8 cellular contexts compared by ENCODE assay signal in genomic region chr21:37564924-37565529, GRCh38.
A peak's percentile ranks its signal among the peaks of the same experiment; 100 is the strongest.
DNase-seq lines count a peak whose midpoint lies in the region; ATAC-seq and TF ChIP-seq lines count a peak whose summit lies in the region.

No MANE protein-coding gene starts in this region.

- no peak for TF ChIP-seq CTCF in body of pancreas (IDR thresholded peaks at IDR 0.05)

- POLR2A ChIA-PET in CD8-positive, alpha-beta memory T cell (lab: Charles Lee), result interaction anchor here (1.4 to 1.5 kb wide), 2 partner anchors 10 to 298 kb away, joined by 3 to 11 read pairs; partner anchors contain the start of gene VPS26C

- H3K27me3 Mint-ChIP-seq in CD8-positive, alpha-beta memory T cell, result peaks cover 1% of the 10 kb centered on the region in 2 donors

- H3K4me3 Mint-ChIP-seq in CD8-positive, alpha-beta memory T cell, result peak overlapping the region; percentile 94 to 99 (median 98)

- H3K9me3 ChIP-seq in CD8-positive, alpha-beta memory T cell (ENCODE audit: low read length), result no peaks in the 10 kb centered on the region
- H3K9me3 ChIP-seq in body of pancreas (no peaks in the 10 kb centered on the region), aorta (ENCODE audit: control insufficient read depth, low read length) (no peaks in the 10 kb centered on the region)

- no peaks in the 10 kb centered on the region for H3K9me3 Mint-ChIP-seq in CD8-positive, alpha-beta memory T cell

- ATAC-seq in body of pancreas (peak; percentile 6), aorta (ENCODE audit: low FRiP score) (no peak), GM18520 (IDR thresholded peaks at IDR 0.05; ENCODE audit: unreplicated experiment) (no peak)

- no peak for DNase-seq in CD8-positive, alpha-beta memory T cell
- DNase-seq in NCI-H1092 (lab: John Stamatoyannopoulos, UW) (peak; percentile 22), body of pancreas (peak in 3 of 4 donors; percentile 28 to 37 (median 29)), mucosa of gallbladder (ENCODE audit: low spot score) (peak; percentile 14), aorta (no peak), SIG-M5 (lab: John Stamatoyannopoulos, UW) (no peak)
- no peak for DNase-seq in NK-92 treated with Interleukin-12 subunit alpha and Interleukin-12 subunit beta, amount 100 ng/mL, for 24 hours (lab: John Stamatoyannopoulos, UW)

- peak overlapping the region; percentile 99 to 100 (median 100) for H3K27ac Mint-ChIP-seq in CD8-positive, alpha-beta memory T cell

- intact Hi-C loops in body of pancreas (cut with DNase I) (no loop called here), aorta (cut with DNase I) (loop anchor here (5.0 to 10.0 kb wide), 4 partner anchors 92 to 300 kb away; partner anchors contain the start of genes VPS26C (in 2 of the 2) and DYRK1A (in 1 of the 2))

- no peak for TF ChIP-seq POLR2A in body of pancreas (IDR thresholded peaks at IDR 0.05)

- H3K27me3 ChIP-seq in CD8-positive, alpha-beta memory T cell (ENCODE audit: insufficient read depth, low read length, poor library complexity, severe bottlenecking), result no peaks in the 10 kb centered on the region
- H3K27me3 ChIP-seq in body of pancreas, result no peaks in the 10 kb centered on the region
- no peaks in the 10 kb centered on the region for H3K27me3 ChIP-seq in aorta (ENCODE audit: control insufficient read depth in 1 of 2, insufficient read depth in 2 of 2, low read length in 1 of 2)

- peak overlapping the region; percentile 97 for H3K4me3 ChIP-seq in CD8-positive, alpha-beta memory T cell (ENCODE audit: low read length)
- no peak overlapping the region for H3K4me3 ChIP-seq in body of pancreas
- H3K4me3 ChIP-seq in aorta (ENCODE audit: low read length in 2 of 2), result no peak overlapping the region

- CTCF ChIA-PET in CD8-positive, alpha-beta memory T cell (lab: Charles Lee), result interaction anchor here (1.2 to 2.5 kb wide), 6 partner anchors 8 to 298 kb away, joined by 3 to 10 read pairs (median 6); partner anchors contain the start of gene VPS26C

- peak overlapping the region; percentile 97 for H3K27ac ChIP-seq in CD8-positive, alpha-beta memory T cell (ENCODE audit: low read depth, low read length)
- peak overlapping the region; percentile 85 to 98 (median 90) for H3K27ac ChIP-seq in body of pancreas
- peak overlapping the region in 1 of 2 donors; percentile 87 for H3K27ac ChIP-seq in aorta (ENCODE audit: low read depth in 1 of 2, low read length in 2 of 2)

- H3K36me3 Mint-ChIP-seq in CD8-positive, alpha-beta memory T cell, result peaks cover 0 to 5% (median 0%) of the 10 kb centered on the region in 3 donors

- 53 to 71% methylated on average over 12 of the region's 12 CpGs for WGBS in body of pancreas, 2 donors
- WGBS in aorta, 2 donors, result 66 to 69% methylated on average over 12 of the region's 12 CpGs

- peaks cover 16% of the 10 kb centered on the region for H3K4me1 ChIP-seq in CD8-positive, alpha-beta memory T cell (ENCODE audit: insufficient read depth, low read length)
- peaks cover 23% of the 10 kb centered on the region for H3K4me1 ChIP-seq in body of pancreas
- H3K4me1 ChIP-seq in aorta (ENCODE audit: control insufficient read depth in 1 of 2, insufficient read depth in 2 of 2, low read length in 2 of 2), result no peaks in the 10 kb centered on the region

- H3K36me3 ChIP-seq in CD8-positive, alpha-beta memory T cell (ENCODE audit: insufficient read depth, low read length), result no peaks in the 10 kb centered on the region
- no peaks in the 10 kb centered on the region for H3K36me3 ChIP-seq in body of pancreas (replicated peaks in 1 of 2; ENCODE audit: insufficient read depth in 1 of 2, low read depth in 2 of 2)
- no peaks in the 10 kb centered on the region for H3K36me3 ChIP-seq in aorta (ENCODE audit: control insufficient read depth in 1 of 2, insufficient read depth in 2 of 2, low read length in 1 of 2)

- H3K4me1 Mint-ChIP-seq in CD8-positive, alpha-beta memory T cell, result peaks cover 17 to 28% (median 19%) of the 10 kb centered on the region in 3 donors

Comparison
In these comparisons a context has a peak if more than half of its experiments do, and no peak if none do; other contexts are left out.
1. DNase-seq: peak in NCI-H1092 (single experiment), body of pancreas (3 of 4) and mucosa of gallbladder (single experiment); none in CD8-positive, alpha-beta memory T cell (0 of 5), aorta (0 of 2), SIG-M5 (single experiment) and NK-92 treated with Interleukin-12 subunit alpha and Interleukin-12 subunit beta, amount 100 ng/mL, for 24 hours (single experiment).